Comparison of ENCODE assay signal across 14 cellular contexts in the genomic region with DNA sequence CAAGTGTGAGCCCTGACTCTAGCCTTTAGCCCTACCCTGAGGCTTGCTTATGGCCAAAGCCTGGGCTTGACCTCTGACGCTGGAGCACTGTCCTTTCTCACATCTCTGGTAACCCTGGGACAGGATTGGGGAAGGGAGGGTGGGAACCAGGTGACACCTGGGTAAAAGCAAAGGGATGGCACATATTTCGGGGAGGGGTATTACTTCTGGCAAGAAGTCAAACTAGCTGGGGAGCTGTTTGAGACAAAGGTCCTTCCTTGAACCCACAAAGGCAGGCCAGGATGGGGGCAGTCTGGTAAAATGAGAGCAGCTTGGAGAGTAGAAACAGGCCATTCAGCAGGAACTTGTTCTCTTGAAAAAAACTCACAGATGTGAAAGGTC. TPM values are rescaled to one million over a fixed set of nuclear protein-coding genes. Genes with fewer than 3 reads are reported as not detected.
DNase-seq lines count a peak whose midpoint lies in the region; TF ChIP-seq lines count a peak whose summit lies in the region.
"Had no signal": no experiment of that assay in that cellular context is flagged by ENCODE, and none has a peak within 500 bp of the region (broad histone marks: within the 10 kb centered on the region; RNA-seq: fewer than 3 reads in every experiment).

No MANE protein-coding gene starts in this region.

- H3F3A ChIP-seq in SK-N-SH (replicated peaks; ENCODE audit: insufficient read depth) = peaks cover 3% of the 10 kb centered on the region

- no peak for TF ChIP-seq CTCF in stomach (IDR thresholded peaks at IDR 0.05)
- TF ChIP-seq CTCF in GM10248 (IDR thresholded peaks at IDR 0.05; ENCODE audit: control extremely low read depth, extremely low read depth, low read depth, missing control alignments) = no peak
- no peak for TF ChIP-seq CTCF in SK-N-SH (IDR thresholded peaks at IDR 0.05)

- no peak for TF ChIP-seq POLR2A in stomach (IDR thresholded peaks at IDR 0.05)

- no peaks in the 10 kb centered on the region for H3K9me3 ChIP-seq in muscle layer of colon (ENCODE audit: low read length)
- H3K9me3 ChIP-seq in stomach = no peaks in the 10 kb centered on the region
- no peaks in the 10 kb centered on the region for H3K9me3 ChIP-seq in SK-N-SH
- H3K9me3 ChIP-seq: A549 had no signal

- no peak overlapping the region for H2AFZ ChIP-seq in SK-N-SH (ENCODE audit: low read depth)

- no peak for DNase-seq in activated CD4-positive, alpha-beta T cell treated with anti-CD3 and anti-CD28 coated beads, Interleukin-2, amount 10 ng/mL, durations not matched to agents 7 days and 5 days
- no peak for DNase-seq in activated CD4-positive, alpha-beta T cell treated with anti-CD3 and anti-CD28 coated beads, Interleukin-2, amount 50 U/mL, for 1 hour
- no peak for DNase-seq in activated naive CD8-positive, alpha-beta T cell treated with anti-CD3 and anti-CD28 coated beads for 36 hours
- DNase-seq in stomach (no peak), DMS79 treated with DMSO at 0.1 percent for 48 hours (lab: John Stamatoyannopoulos, UW) (no peak), GM10248 (ENCODE audit: extremely low spot score) (no peak), SK-N-SH (no peak)
- DNase-seq: DND-41; NCI-H774; stimulated activated CD4-positive, alpha-beta T cell treated with anti-CD3 and anti-CD28 coated beads, Interleukin-2, amount 100 ng/mL, for 48 hours; SW 1271 had no signal

- peak overlapping the region; percentile 41 for H3K9ac ChIP-seq in muscle layer of colon (ENCODE audit: low read length)
- H3K9ac ChIP-seq in SK-N-SH = no peak overlapping the region

- TF ChIP-seq EP300 in stomach (IDR thresholded peaks at IDR 0.05) (no peak), SK-N-SH (IDR thresholded peaks at IDR 0.05; ENCODE audit: borderline replicate concordance in 1 of 2, low read depth in 1 of 2, low read length in 1 of 2) (no peak)

- H3K4me2 ChIP-seq in SK-N-SH = no peak overlapping the region

- CTCF ChIA-PET in activated CD4-positive, alpha-beta T cell treated with anti-CD3 and anti-CD28 coated beads, Interleukin-2, amount 10 ng/mL, durations not matched to agents 7 days and 5 days (lab: Charles Lee) = interaction anchor here (0.8 to 2.7 kb wide), 3 partner anchors 10 to 36 kb away, joined by 3 to 10 read pairs (median 4); partner anchors contain the start of gene MKNK1
- CTCF ChIA-PET in GM10248 (lab: Yijun Ruan, JAX) = interaction anchor here (0.8 to 14.0 kb wide), 3 partner anchors 11 to 111 kb away, joined by 3 to 135 read pairs (median 9); partner anchors contain the start of gene MKNK1
- CTCF ChIA-PET in SK-N-SH (lab: Yijun Ruan, JAX) = interaction anchor here (4.9 kb wide), 1 partner anchor 11 kb away, joined by 36 read pairs; the partner anchor contains the start of gene MKNK1

- H3K36me3 ChIP-seq in muscle layer of colon (ENCODE audit: insufficient read depth, low read length) (peaks cover 14% of the 10 kb centered on the region), stomach (peaks cover 17 to 33% (median 28%) of the 10 kb centered on the region in 4 donors), SK-N-SH (replicated peaks in 1 of 2; ENCODE audit: control insufficient read depth in 1 of 2, insufficient read depth in 2 of 2, low read length in 1 of 2) (peaks cover 0 to under 1% of the 10 kb centered on the region in 2 experiments)

- peak overlapping the region; percentile 41 for H3K27ac Mint-ChIP-seq in activated CD4-positive, alpha-beta T cell treated with anti-CD3 and anti-CD28 coated beads, Interleukin-2, amount 10 ng/mL, durations not matched to agents 7 days and 5 days
- no peak overlapping the region for H3K27ac Mint-ChIP-seq in activated naive CD8-positive, alpha-beta T cell treated with anti-CD3 and anti-CD28 coated beads for 36 hours

- POLR2A ChIA-PET in activated CD4-positive, alpha-beta T cell treated with anti-CD3 and anti-CD28 coated beads, Interleukin-2, amount 10 ng/mL, durations not matched to agents 7 days and 5 days (lab: Charles Lee) = no interaction called here
- POLR2A ChIA-PET in GM10248 (lab: Yijun Ruan, JAX) = interaction anchor here (2.0 kb wide), 1 partner anchor 11 kb away, joined by 14 read pairs; the partner anchor contains the start of gene MKNK1
- POLR2A ChIA-PET in SK-N-SH (lab: Yijun Ruan, JAX) = interaction anchor here (1.6 kb wide), 1 partner anchor 10 kb away, joined by 4 read pairs; the partner anchor contains the start of gene MKNK1

- H3K9me3 Mint-ChIP-seq in activated CD4-positive, alpha-beta T cell treated with anti-CD3 and anti-CD28 coated beads, Interleukin-2, amount 10 ng/mL, durations not matched to agents 7 days and 5 days = no peaks in the 10 kb centered on the region
- H3K9me3 Mint-ChIP-seq in activated naive CD8-positive, alpha-beta T cell treated with anti-CD3 and anti-CD28 coated beads for 36 hours = no peaks in the 10 kb centered on the region

- H3K4me1 ChIP-seq in muscle layer of colon (ENCODE audit: insufficient read depth, low read length) = peaks cover 59% of the 10 kb centered on the region
- peaks cover 42 to 65% (median 58%) of the 10 kb centered on the region in 4 donors for H3K4me1 ChIP-seq in stomach
- peaks cover 8 to 29% of the 10 kb centered on the region in 2 experiments; a peak in 2 of 4 replicates for H3K4me1 ChIP-seq in SK-N-SH (ENCODE audit: control insufficient read depth in 1 of 2, insufficient read depth in 2 of 2, low read depth in 1 of 2, low read length in 1 of 2)

- no peaks in the 10 kb centered on the region for H4K20me1 ChIP-seq in SK-N-SH (ENCODE audit: insufficient read depth)

- peak overlapping the region; percentile 92 for H3K4me3 Mint-ChIP-seq in activated CD4-positive, alpha-beta T cell treated with anti-CD3 and anti-CD28 coated beads, Interleukin-2, amount 10 ng/mL, durations not matched to agents 7 days and 5 days
- H3K4me3 Mint-ChIP-seq in activated naive CD8-positive, alpha-beta T cell treated with anti-CD3 and anti-CD28 coated beads for 36 hours = peak overlapping the region; percentile 84

- no peaks in the 10 kb centered on the region; the same call in 1 of the 2 replicates for H3K79me2 ChIP-seq in SK-N-SH (ENCODE audit: insufficient read depth)

- peak overlapping the region; percentile 82 for H3K27ac ChIP-seq in muscle layer of colon (ENCODE audit: low read depth, low read length)
- H3K27ac ChIP-seq in stomach = peak overlapping the region in 4 of 5 donors; percentile 47 to 97 (median 94)
- no peak overlapping the region for H3K27ac ChIP-seq in SK-N-SH (ENCODE audit: low read depth in 2 of 2, low read length in 1 of 2)

- no peaks in the 10 kb centered on the region for H3K27me3 ChIP-seq in muscle layer of colon (ENCODE audit: control insufficient read depth in 1 of 2, insufficient read depth in 2 of 2, low read length in 2 of 2)
- H3K27me3 ChIP-seq in stomach = no peaks in the 10 kb centered on the region
- H3K27me3 ChIP-seq in SK-N-SH (ENCODE audit: insufficient read depth) = no peaks in the 10 kb centered on the region

- no peak for TF ChIP-seq RAD21 in SK-N-SH (IDR thresholded peaks at IDR 0.05; ENCODE audit: low read length)

- H3K4me1 Mint-ChIP-seq in activated CD4-positive, alpha-beta T cell treated with anti-CD3 and anti-CD28 coated beads, Interleukin-2, amount 10 ng/mL, durations not matched to agents 7 days and 5 days = peaks cover 58% of the 10 kb centered on the region
- peaks cover 34% of the 10 kb centered on the region for H3K4me1 Mint-ChIP-seq in activated naive CD8-positive, alpha-beta T cell treated with anti-CD3 and anti-CD28 coated beads for 36 hours

- peak overlapping the region in 1 of 2 donors; percentile 55 for H3K4me3 ChIP-seq in muscle layer of colon (ENCODE audit: low read depth in 1 of 2, low read length in 2 of 2)
- H3K4me3 ChIP-seq in stomach = peak overlapping the region in 1 of 4 donors; percentile 78
- H3K4me3 ChIP-seq in SK-N-SH (ENCODE audit: low read depth in 2 of 2, low read length in 1 of 2) = no peak overlapping the region
- H3K4me3 ChIP-seq: A549 had no signal

- H3K36me3 Mint-ChIP-seq in activated CD4-positive, alpha-beta T cell treated with anti-CD3 and anti-CD28 coated beads, Interleukin-2, amount 10 ng/mL, durations not matched to agents 7 days and 5 days (ENCODE audit: low read depth) = peaks cover 17% of the 10 kb centered on the region
- H3K36me3 Mint-ChIP-seq in activated naive CD8-positive, alpha-beta T cell treated with anti-CD3 and anti-CD28 coated beads for 36 hours = peaks cover 2% of the 10 kb centered on the region

- no peaks in the 10 kb centered on the region for H3K9me2 ChIP-seq in SK-N-SH

- intact Hi-C loops in stomach (cut with DNase I; ENCODE audit: low total_unique reads) = no loop called here

- H3K27me3 Mint-ChIP-seq in activated CD4-positive, alpha-beta T cell treated with anti-CD3 and anti-CD28 coated beads, Interleukin-2, amount 10 ng/mL, durations not matched to agents 7 days and 5 days = no peaks in the 10 kb centered on the region
- H3K27me3 Mint-ChIP-seq in activated naive CD8-positive, alpha-beta T cell treated with anti-CD3 and anti-CD28 coated beads for 36 hours = no peaks in the 10 kb centered on the region

- WGBS in stomach, 5 donors = 74 to 82% (median 78%) methylated on average over 2 of the region's 2 CpGs
- 88% methylated on average over 2 of the region's 2 CpGs for WGBS in SK-N-SH (ENCODE audit: low lambda C conversion rate)

RNA-seq across cellular contexts. Expression of gene MOB3C, which starts 2.0 kb away (rescaled TPM):
- 10 to 100 TPM; 19.5 to 21.4 TPM for total RNA-seq in activated CD4-positive, alpha-beta T cell treated with anti-CD3 and anti-CD28 coated beads, Interleukin-2, amount 10 ng/mL, durations not matched to agents 7 days and 5 days
- 1 to 10 TPM; 8.7 TPM for total RNA-seq in activated naive CD8-positive, alpha-beta T cell treated with anti-CD3 and anti-CD28 coated beads for 36 hours
- total RNA-seq in stomach = 10 to 100 TPM in 4 of 5 donors, 1 to 10 TPM in 1; 8.4 to 27.2 (median 15.2) TPM
- polyA plus RNA-seq in stomach (10 to 100 TPM; 10.2 to 12.0 (median 10.4) TPM), SK-N-SH (2012; rRNA removed) (8.6 and 10.6 TPM in 2 replicates)
- 4.4 and 5.5 TPM in 2 replicates for polyA plus RNA-seq in SK-N-SH (2012; cell fraction: cytosol; rRNA removed)
- polyA plus RNA-seq in SK-N-SH (2012; cell fraction: nucleus; rRNA removed) = 17.6 and 23.1 TPM in 2 replicates

RNA-seq across cellular contexts. Expression of gene MKNK1, which starts 10.5 kb away (rescaled TPM):
- 10 to 100 TPM; 58.2 to 63.3 TPM for total RNA-seq in activated CD4-positive, alpha-beta T cell treated with anti-CD3 and anti-CD28 coated beads, Interleukin-2, amount 10 ng/mL, durations not matched to agents 7 days and 5 days
- total RNA-seq in activated naive CD8-positive, alpha-beta T cell treated with anti-CD3 and anti-CD28 coated beads for 36 hours = 10 to 100 TPM; 23.0 to 23.4 TPM
- 100 to 1,000 TPM in 1 of 5 donors, 10 to 100 TPM in 4; 35.0 to 182 (median 43.7) TPM for total RNA-seq in stomach
- polyA plus RNA-seq in stomach (10 to 100 TPM; 21.2 to 32.4 (median 29.1) TPM), SK-N-SH (2012; rRNA removed) (28.2 and 29.6 TPM in 2 replicates)
- 18.6 and 24.6 TPM in 2 replicates for polyA plus RNA-seq in SK-N-SH (2012; cell fraction: cytosol; rRNA removed)
- 136 TPM in 2 replicates for polyA plus RNA-seq in SK-N-SH (2012; cell fraction: nucleus; rRNA removed)

RNA-seq across cellular contexts. Expression of gene ATPAF1, which starts 53.6 kb away (rescaled TPM):
- 10 to 100 TPM; 49.0 to 50.6 TPM for total RNA-seq in activated CD4-positive, alpha-beta T cell treated with anti-CD3 and anti-CD28 coated beads, Interleukin-2, amount 10 ng/mL, durations not matched to agents 7 days and 5 days
- total RNA-seq in activated naive CD8-positive, alpha-beta T cell treated with anti-CD3 and anti-CD28 coated beads for 36 hours = 10 to 100 TPM; 45.0 to 46.6 TPM
- total RNA-seq in stomach = 10 to 100 TPM; 32.6 to 88.8 (median 49.0) TPM
- polyA plus RNA-seq in stomach (10 to 100 TPM; 36.5 to 39.6 (median 39.0) TPM), SK-N-SH (2012; rRNA removed) (39.9 and 51.0 TPM in 2 replicates)
- 55.6 and 57.4 TPM in 2 replicates for polyA plus RNA-seq in SK-N-SH (2012; cell fraction: cytosol; rRNA removed)
- polyA plus RNA-seq in SK-N-SH (2012; cell fraction: nucleus; rRNA removed) = 19.7 and 32.5 TPM in 2 replicates

RNA-seq across cellular contexts. Expression of gene TEX38, which starts 57.1 kb away (rescaled TPM):
- total RNA-seq in activated CD4-positive, alpha-beta T cell treated with anti-CD3 and anti-CD28 coated beads, Interleukin-2, amount 10 ng/mL, durations not matched to agents 7 days and 5 days = not detected
- not detected for total RNA-seq in activated naive CD8-positive, alpha-beta T cell treated with anti-CD3 and anti-CD28 coated beads for 36 hours
- total RNA-seq in stomach = not detected
- not detected for polyA plus RNA-seq in stomach
- 0.07 and 0.24 TPM in 2 replicates for polyA plus RNA-seq in SK-N-SH (2012; rRNA removed)
- not detected in 2 replicates for polyA plus RNA-seq in SK-N-SH (2012; cell fraction: cytosol; rRNA removed)
- polyA plus RNA-seq in SK-N-SH (2012; cell fraction: nucleus; rRNA removed) = 0.61 and 0.65 TPM in 2 replicates
- total RNA-seq: endothelial cell of umbilical vein had no signal
- polyA plus RNA-seq: A549, endothelial cell of umbilical vein had no signal

Comparison
In these comparisons a context has a peak if more than half of its experiments do, and no peak if none do; other contexts are left out.
1. H3K27ac ChIP-seq: peak in muscle layer of colon (single experiment) and stomach (4 of 5); none in SK-N-SH (0 of 2).